ENCODE assay signal across 9 cellular contexts in the genomic region with DNA sequence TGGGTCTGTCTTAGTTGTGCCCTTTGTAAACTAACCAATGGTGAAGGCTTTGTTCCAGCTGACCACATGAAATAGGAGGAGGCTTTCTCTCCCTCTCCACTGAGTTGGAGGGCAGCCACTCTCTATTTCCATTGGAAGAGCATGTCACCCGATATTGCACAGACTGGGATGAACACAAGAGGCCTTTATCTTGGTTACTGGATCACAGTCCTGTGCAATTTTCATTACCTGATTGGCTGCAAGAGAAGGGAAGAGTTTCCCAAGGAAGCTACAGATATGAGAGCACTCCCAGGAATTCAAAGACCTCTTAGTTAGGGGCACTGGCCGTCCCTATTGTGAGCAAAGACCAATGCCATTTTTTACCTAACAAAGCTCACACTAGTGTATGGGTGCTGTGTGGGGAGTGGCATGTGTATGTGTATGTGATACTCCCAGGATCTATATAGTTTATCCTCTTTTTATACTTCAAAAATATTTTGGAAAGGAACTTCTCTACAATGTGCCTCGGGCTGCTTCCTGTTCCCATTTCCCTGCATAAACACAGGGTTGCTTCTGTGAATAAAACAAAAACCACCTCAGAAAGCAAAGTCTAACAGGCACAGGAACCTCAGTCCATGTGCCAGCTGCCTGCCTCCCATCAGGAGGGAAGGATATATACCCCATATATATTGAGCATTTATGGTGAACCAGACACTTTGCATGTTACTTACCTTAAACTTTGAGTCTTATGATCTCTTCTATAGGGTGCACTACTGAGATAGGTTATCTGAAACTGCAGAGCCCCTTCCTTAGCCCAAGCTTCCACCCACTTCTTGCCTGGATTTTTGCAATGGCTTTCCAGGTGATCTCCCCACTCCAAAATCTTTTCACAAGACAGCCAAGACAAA.
DNase-seq lines count a peak whose midpoint lies in the region; ATAC-seq and TF ChIP-seq lines count a peak whose summit lies in the region.
"Had no signal": no experiment of that assay in that cellular context is flagged by ENCODE, and none has a peak within 500 bp of the region (broad histone marks: within the 10 kb centered on the region; RNA-seq: fewer than 3 reads in every experiment).

No MANE protein-coding gene starts in this region.

- peak; percentile 96 for ATAC-seq in SK-N-SH treated with all-trans-retinoic acid at 6 μM for 48 hours
- no peak for ATAC-seq in left lobe of liver
- ATAC-seq: body of pancreas had no signal

- peak overlapping the region; percentile 83 for H3K27ac ChIP-seq in cardiac muscle cell
- H3K27ac ChIP-seq in left ventricle myocardium inferior (replicated peaks): no peak overlapping the region
- no peak overlapping the region for H3K27ac ChIP-seq in coronary artery
- H3K27ac ChIP-seq: body of pancreas had no signal

- H3K4me1 ChIP-seq in cardiac muscle cell (ENCODE audit: low read depth) (peaks cover 33% of the 10 kb centered on the region), left ventricle myocardium inferior (peaks cover 10% of the 10 kb centered on the region)

- H3K36me3 ChIP-seq in cardiac muscle cell: no peaks in the 10 kb centered on the region
- H3K36me3 ChIP-seq in left ventricle myocardium inferior: no peaks in the 10 kb centered on the region
- no peaks in the 10 kb centered on the region for H3K36me3 ChIP-seq in H7 (replicated peaks; ENCODE audit: control insufficient read depth, insufficient read depth, low read length)

- intact Hi-C loops in left ventricle myocardium inferior (cut with micrococcal nuclease): no loop called here

- TF ChIP-seq CTCF in cardiac muscle cell (IDR thresholded peaks at IDR 0.05; ENCODE audit: low read depth, low read length) (no peak), left ventricle myocardium inferior (IDR thresholded peaks at IDR 0.05; ENCODE audit: borderline replicate concordance) (no peak), coronary artery (IDR thresholded peaks at IDR 0.05) (no peak)

- peak; percentile 78 to 90 for DNase-seq in cardiac muscle cell (ENCODE audit: low read depth in 1 of 2, low spot score in 1 of 2)
- no peak for DNase-seq in left ventricle myocardium inferior
- DNase-seq in glomerular visceral epithelial cell (ENCODE audit: extremely low spot score): peak; percentile 94
- no peak for DNase-seq in NCI-H446 (lab: John Stamatoyannopoulos, UW)
- DNase-seq in left lobe of liver (ENCODE audit: low spot score): no peak
- DNase-seq in coronary artery (ENCODE audit: low spot score): no peak
- DNase-seq in H7: no peak
- DNase-seq: body of pancreas had no signal

- H3K27me3 ChIP-seq in cardiac muscle cell (no peaks in the 10 kb centered on the region), left ventricle myocardium inferior (ENCODE audit: low read depth) (peaks cover 7% of the 10 kb centered on the region), H7 (ENCODE audit: control insufficient read depth, insufficient read depth, low read length) (no peaks in the 10 kb centered on the region)
- H3K27me3 ChIP-seq: body of pancreas had no signal

- H3K9me3 ChIP-seq in cardiac muscle cell (ENCODE audit: low read depth): no peaks in the 10 kb centered on the region
- peaks cover 14% of the 10 kb centered on the region for H3K9me3 ChIP-seq in left ventricle myocardium inferior (replicated peaks)
- H3K9me3 ChIP-seq: body of pancreas had no signal

- H3K4me3 ChIP-seq in cardiac muscle cell: no peak overlapping the region
- H3K4me3 ChIP-seq in left ventricle myocardium inferior: no peak overlapping the region
- no peak overlapping the region for H3K4me3 ChIP-seq in coronary artery
- H3K4me3 ChIP-seq in H7 (ENCODE audit: insufficient read depth, low read depth, low read length): no peak overlapping the region
- H3K4me3 ChIP-seq: body of pancreas had no signal

TF ChIP-seq in SK-N-SH treated with all-trans-retinoic acid at 6 μM for 48 hours, 23 proteins besides CTCF, POLR2A, EP300 and RAD21:
- no peak for TF ChIP-seq GLIS3 (CRISPR knock-in tag; IDR thresholded peaks at IDR 0.05)
- no peak for TF ChIP-seq PPARA (CRISPR knock-in tag; IDR thresholded peaks at IDR 0.05; ENCODE audit: borderline replicate concordance)
- no peak for TF ChIP-seq TCF4 (CRISPR knock-in tag; IDR thresholded peaks at IDR 0.05; ENCODE audit: borderline replicate concordance)
- TF ChIP-seq TOX (CRISPR knock-in tag; IDR thresholded peaks at IDR 0.05; ENCODE audit: borderline replicate concordance): no peak
- TF ChIP-seq ZNF70 (CRISPR knock-in tag; IDR thresholded peaks at IDR 0.05): no peak
- TF ChIP-seq ZC3H10 (CRISPR knock-in tag; IDR thresholded peaks at IDR 0.05): no peak
- TF ChIP-seq ZNF8 (CRISPR knock-in tag; IDR thresholded peaks at IDR 0.05): no peak
- TF ChIP-seq ZFP30 (CRISPR knock-in tag; IDR thresholded peaks at IDR 0.05): no peak
- no peak for TF ChIP-seq CSRNP3 (CRISPR knock-in tag; IDR thresholded peaks at IDR 0.05)
- TF ChIP-seq OSR1 (CRISPR knock-in tag; IDR thresholded peaks at IDR 0.05): no peak
- no peak for TF ChIP-seq SNAI2 (CRISPR knock-in tag; IDR thresholded peaks at IDR 0.05)
- TF ChIP-seq RARB (CRISPR knock-in tag; IDR thresholded peaks at IDR 0.05): no peak
- TF ChIP-seq ZNF565 (CRISPR knock-in tag; conservative IDR thresholded peaks at IDR 0.05; ENCODE audit: low read depth): no peak
- TF ChIP-seq, protein P1, sequence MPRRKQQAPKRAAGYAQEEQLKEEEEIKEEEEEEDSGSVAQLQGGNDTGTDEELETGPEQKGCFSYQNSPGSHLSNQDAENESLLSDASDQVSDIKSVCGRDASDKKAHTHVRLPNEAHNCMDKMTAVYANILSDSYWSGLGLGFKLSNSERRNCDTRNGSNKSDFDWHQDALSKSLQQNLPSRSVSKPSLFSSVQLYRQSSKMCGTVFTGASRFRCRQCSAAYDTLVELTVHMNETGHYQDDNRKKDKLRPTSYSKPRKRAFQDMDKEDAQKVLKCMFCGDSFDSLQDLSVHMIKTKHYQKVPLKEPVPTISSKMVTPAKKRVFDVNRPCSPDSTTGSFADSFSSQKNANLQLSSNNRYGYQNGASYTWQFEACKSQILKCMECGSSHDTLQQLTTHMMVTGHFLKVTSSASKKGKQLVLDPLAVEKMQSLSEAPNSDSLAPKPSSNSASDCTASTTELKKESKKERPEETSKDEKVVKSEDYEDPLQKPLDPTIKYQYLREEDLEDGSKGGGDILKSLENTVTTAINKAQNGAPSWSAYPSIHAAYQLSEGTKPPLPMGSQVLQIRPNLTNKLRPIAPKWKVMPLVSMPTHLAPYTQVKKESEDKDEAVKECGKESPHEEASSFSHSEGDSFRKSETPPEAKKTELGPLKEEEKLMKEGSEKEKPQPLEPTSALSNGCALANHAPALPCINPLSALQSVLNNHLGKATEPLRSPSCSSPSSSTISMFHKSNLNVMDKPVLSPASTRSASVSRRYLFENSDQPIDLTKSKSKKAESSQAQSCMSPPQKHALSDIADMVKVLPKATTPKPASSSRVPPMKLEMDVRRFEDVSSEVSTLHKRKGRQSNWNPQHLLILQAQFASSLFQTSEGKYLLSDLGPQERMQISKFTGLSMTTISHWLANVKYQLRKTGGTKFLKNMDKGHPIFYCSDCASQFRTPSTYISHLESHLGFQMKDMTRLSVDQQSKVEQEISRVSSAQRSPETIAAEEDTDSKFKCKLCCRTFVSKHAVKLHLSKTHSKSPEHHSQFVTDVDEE (CRISPR knock-in tag; IDR thresholded peaks at IDR 0.05): no peak
- no peak for TF ChIP-seq ARNTL (CRISPR knock-in tag; IDR thresholded peaks at IDR 0.05; ENCODE audit: borderline replicate concordance, low read depth)
- TF ChIP-seq, protein P2, sequence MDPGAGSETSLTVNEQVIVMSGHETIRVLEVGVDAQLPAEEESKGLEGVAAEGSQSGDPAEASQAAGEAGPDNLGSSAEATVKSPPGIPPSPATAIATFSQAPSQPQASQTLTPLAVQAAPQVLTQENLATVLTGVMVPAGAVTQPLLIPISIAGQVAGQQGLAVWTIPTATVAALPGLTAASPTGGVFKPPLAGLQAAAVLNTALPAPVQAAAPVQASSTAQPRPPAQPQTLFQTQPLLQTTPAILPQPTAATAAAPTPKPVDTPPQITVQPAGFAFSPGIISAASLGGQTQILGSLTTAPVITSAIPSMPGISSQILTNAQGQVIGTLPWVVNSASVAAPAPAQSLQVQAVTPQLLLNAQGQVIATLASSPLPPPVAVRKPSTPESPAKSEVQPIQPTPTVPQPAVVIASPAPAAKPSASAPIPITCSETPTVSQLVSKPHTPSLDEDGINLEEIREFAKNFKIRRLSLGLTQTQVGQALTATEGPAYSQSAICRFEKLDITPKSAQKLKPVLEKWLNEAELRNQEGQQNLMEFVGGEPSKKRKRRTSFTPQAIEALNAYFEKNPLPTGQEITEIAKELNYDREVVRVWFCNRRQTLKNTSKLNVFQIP (CRISPR knock-in tag; IDR thresholded peaks at IDR 0.05; ENCODE audit: borderline replicate concordance, low read depth): no peak

Comparison
In these comparisons a context has a peak if more than half of its experiments do, and no peak if none do; other contexts are left out.
1. DNase-seq: peak in cardiac muscle cell (2 of 2) and glomerular visceral epithelial cell (single experiment); none in left ventricle myocardium inferior (single experiment), NCI-H446 (0 of 2), left lobe of liver (single experiment), coronary artery (single experiment) and H7 (single experiment).